In the genomic region with DNA sequence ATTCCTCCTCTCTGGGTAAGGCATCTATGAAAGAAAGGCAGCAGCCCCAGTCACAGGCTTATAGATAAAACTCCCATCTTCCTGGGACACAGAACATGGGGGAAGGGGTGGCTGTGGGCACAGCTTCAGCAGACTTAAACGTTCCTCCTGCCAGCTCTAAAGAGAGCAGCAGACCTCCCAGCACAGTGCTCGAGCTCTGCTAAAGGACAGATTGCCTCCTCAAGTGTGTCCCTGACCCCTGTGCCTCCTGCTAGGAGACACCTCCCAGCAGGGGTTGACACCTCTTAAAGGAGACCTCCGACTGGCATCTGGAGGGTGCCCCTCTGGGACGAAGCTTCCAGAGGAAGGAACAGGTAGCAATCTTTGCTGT, we compare ENCODE assay signal across 10 cellular contexts.
DNase-seq lines count a peak whose midpoint lies in the region; ATAC-seq, FAIRE-seq and TF ChIP-seq lines count a peak whose summit lies in the region.
"Had no signal": no experiment of that assay in that cellular context is flagged by ENCODE, and none has a peak within 500 bp of the region (broad histone marks: within the 10 kb centered on the region; RNA-seq: fewer than 3 reads in every experiment).

No MANE protein-coding gene starts in this region.

- peak overlapping the region; percentile 88 to 95 (median 93) for H3K27ac Mint-ChIP-seq in CD4-positive, CD25-positive, alpha-beta regulatory T cell
- peak overlapping the region; percentile 88 to 94 for H3K27ac Mint-ChIP-seq in T-cell
- H3K27ac Mint-ChIP-seq in naive thymus-derived CD4-positive, alpha-beta T cell, result peak overlapping the region; percentile 80 to 97 (median 91)

- H3K36me3 ChIP-seq in CD4-positive, CD25-positive, alpha-beta regulatory T cell (ENCODE audit: control insufficient read depth, insufficient read depth, low read length), result no peaks in the 10 kb centered on the region
- H3K36me3 ChIP-seq in naive thymus-derived CD4-positive, alpha-beta T cell (ENCODE audit: control insufficient read depth in 2 of 3, insufficient read depth in 3 of 3, low read length in 3 of 3), result no peaks in the 10 kb centered on the region
- H3K36me3 ChIP-seq in colonic mucosa, result no peaks in the 10 kb centered on the region

- peaks cover 0 to 37% (median 5%) of the 10 kb centered on the region in 7 donors for H3K9me3 Mint-ChIP-seq in CD4-positive, CD25-positive, alpha-beta regulatory T cell
- H3K9me3 Mint-ChIP-seq in T-cell, result peaks cover 24 to 31% (median 29%) of the 10 kb centered on the region in 3 donors
- H3K9me3 Mint-ChIP-seq in naive thymus-derived CD4-positive, alpha-beta T cell, result peaks cover 6 to 74% (median 33%) of the 10 kb centered on the region in 11 donors

- H3K27me3 Mint-ChIP-seq in CD4-positive, CD25-positive, alpha-beta regulatory T cell, result no peaks in the 10 kb centered on the region
- peaks cover 0 to 6% of the 10 kb centered on the region in 2 donors for H3K27me3 Mint-ChIP-seq in T-cell
- no peaks in the 10 kb centered on the region for H3K27me3 Mint-ChIP-seq in naive thymus-derived CD4-positive, alpha-beta T cell

- peaks cover 7 to 56% (median 26%) of the 10 kb centered on the region in 4 donors for H3K4me1 Mint-ChIP-seq in CD4-positive, CD25-positive, alpha-beta regulatory T cell
- peaks cover 56 to 67% (median 61%) of the 10 kb centered on the region in 3 donors for H3K4me1 Mint-ChIP-seq in T-cell
- peaks cover 15 to 64% (median 33%) of the 10 kb centered on the region in 7 donors for H3K4me1 Mint-ChIP-seq in naive thymus-derived CD4-positive, alpha-beta T cell

- peaks cover 18% of the 10 kb centered on the region for H3K4me1 ChIP-seq in CD4-positive, CD25-positive, alpha-beta regulatory T cell (ENCODE audit: control insufficient read depth, insufficient read depth, low read length, poor library complexity, severe bottlenecking)
- peaks cover 7 to 12% of the 10 kb centered on the region in 2 donors for H3K4me1 ChIP-seq in naive thymus-derived CD4-positive, alpha-beta T cell (ENCODE audit: control insufficient read depth in 2 of 2, insufficient read depth in 2 of 2, low read length in 2 of 2)
- no peaks in the 10 kb centered on the region for H3K4me1 ChIP-seq in colonic mucosa

- peak overlapping the region in 1 of 2 donors; percentile 19 for H3K9ac ChIP-seq in colonic mucosa (ENCODE audit: low read depth in 2 of 2, low read length in 2 of 2)

- FAIRE-seq in D721Med (lab: Jason Lieb, UNC), result no peak

- H3K27me3 ChIP-seq in CD4-positive, CD25-positive, alpha-beta regulatory T cell (ENCODE audit: control insufficient read depth, insufficient read depth, low read length), result no peaks in the 10 kb centered on the region
- H3K27me3 ChIP-seq in naive thymus-derived CD4-positive, alpha-beta T cell (ENCODE audit: control insufficient read depth in 2 of 2, insufficient read depth in 2 of 2, low read length in 2 of 2), result no peaks in the 10 kb centered on the region
- no peaks in the 10 kb centered on the region for H3K27me3 ChIP-seq in colonic mucosa

- POLR2A ChIA-PET in T-cell (lab: Charles Lee), result no interaction called here
- POLR2A ChIA-PET in naive thymus-derived CD4-positive, alpha-beta T cell (lab: Charles Lee), result interaction anchor here (0.6 to 1.6 kb wide), 7 partner anchors 9 to 288 kb away, joined by 4 to 6 read pairs (median 4); partner anchors contain the start of gene FUNDC1

- TF ChIP-seq CTCF in D721Med (IDR thresholded peaks at IDR 0.05; ENCODE audit: insufficient read depth, missing control alignments) (no peak), colonic mucosa (IDR thresholded peaks at IDR 0.05) (no peak)

- H3K27ac ChIP-seq in CD4-positive, CD25-positive, alpha-beta regulatory T cell (ENCODE audit: insufficient read depth, low read length, poor library complexity, severe bottlenecking), result peak overlapping the region; percentile 60
- H3K27ac ChIP-seq in naive thymus-derived CD4-positive, alpha-beta T cell (ENCODE audit: low read depth, low read length), result peak overlapping the region; percentile 56
- no peak overlapping the region for H3K27ac ChIP-seq in colonic mucosa

- peak overlapping the region; percentile 35 for H3K4me3 ChIP-seq in CD4-positive, CD25-positive, alpha-beta regulatory T cell (ENCODE audit: low read depth, low read length)
- H3K4me3 ChIP-seq in naive thymus-derived CD4-positive, alpha-beta T cell (ENCODE audit: low read length), result peak overlapping the region; percentile 14
- H3K4me3 ChIP-seq in colonic mucosa, result no peak overlapping the region

- CTCF ChIA-PET in T-cell (lab: Charles Lee), result interaction anchor here in 1 of 2 donors (1.6 kb wide), 1 partner anchor 10 kb away, joined by 17 read pairs; no protein-coding TSS in a partner anchor
- CTCF ChIA-PET in naive thymus-derived CD4-positive, alpha-beta T cell (lab: Charles Lee), result interaction anchor here (0.7 to 2.2 kb wide), 3 partner anchors 10 to 291 kb away, joined by 3 to 17 read pairs (median 7); no protein-coding TSS in a partner anchor

- intact Hi-C loops in naive thymus-derived CD4-positive, alpha-beta T cell (cut with micrococcal nuclease), result loop anchor here (1.0 to 10.0 kb wide), 7 partner anchors 8 to 619 kb away; partner anchors contain the start of genes EFHC2 (in 1 of the 2), KDM6A (in 1 of the 2) and MAOA (in 1 of the 2)
- intact Hi-C loops in colonic mucosa (cut with DNase I), result no loop called here

- peaks cover 0 to 2% of the 10 kb centered on the region in 2 experiments for H3K9me3 ChIP-seq in CD4-positive, CD25-positive, alpha-beta regulatory T cell (ENCODE audit: control insufficient read depth in 2 of 2, low read length in 2 of 2)
- H3K9me3 ChIP-seq in naive thymus-derived CD4-positive, alpha-beta T cell (ENCODE audit: control insufficient read depth in 2 of 3, low read length in 3 of 3), result no peaks in the 10 kb centered on the region
- H3K9me3 ChIP-seq in colonic mucosa, result no peaks in the 10 kb centered on the region

- ATAC-seq in CD4-positive, CD25-positive, alpha-beta regulatory T cell (ENCODE audit: low read depth in 2 of 2), result no peak
- ATAC-seq in GM21447 (IDR thresholded peaks at IDR 0.05; ENCODE audit: unreplicated experiment), result peak; percentile 25
- ATAC-seq in T-cell (replicated peaks in 1 of 4), result peak in 3 of 4 experiments; percentile 13 to 64 (median 32)
- ATAC-seq in naive thymus-derived CD4-positive, alpha-beta T cell, result no peak
- ATAC-seq in HG02970 (IDR thresholded peaks at IDR 0.05; ENCODE audit: low FRiP score, unreplicated experiment), result no peak
- ATAC-seq: esophagus mucosa had no signal

- no peak for DNase-seq in CD4-positive, CD25-positive, alpha-beta regulatory T cell
- no peak for DNase-seq in T-cell
- no peak for DNase-seq in naive thymus-derived CD4-positive, alpha-beta T cell
- DNase-seq in D721Med (ENCODE audit: insufficient read length, low spot score), result no peak
- no peak for DNase-seq in midbrain (lab: John Stamatoyannopoulos, UW)
- DNase-seq in colonic mucosa, result no peak
- DNase-seq: SW 1271 had no signal

- peaks cover 10% of the 10 kb centered on the region for H3K36me3 Mint-ChIP-seq in CD4-positive, CD25-positive, alpha-beta regulatory T cell
- peaks cover 35% of the 10 kb centered on the region for H3K36me3 Mint-ChIP-seq in T-cell
- peaks cover 11 to 43% (median 40%) of the 10 kb centered on the region in 5 donors for H3K36me3 Mint-ChIP-seq in naive thymus-derived CD4-positive, alpha-beta T cell

- H3K4me3 Mint-ChIP-seq in CD4-positive, CD25-positive, alpha-beta regulatory T cell, result peak overlapping the region; percentile 55 to 83 (median 74)
- H3K4me3 Mint-ChIP-seq in T-cell, result peak overlapping the region; percentile 41 to 83 (median 60)
- H3K4me3 Mint-ChIP-seq in naive thymus-derived CD4-positive, alpha-beta T cell, result peak overlapping the region; percentile 59 to 84 (median 72)

Comparison
In these comparisons a context has a peak if more than half of its experiments do, and no peak if none do; other contexts are left out.
1. ATAC-seq: peak in GM21447 (single experiment) and T-cell (3 of 4); none in CD4-positive, CD25-positive, alpha-beta regulatory T cell (0 of 2), naive thymus-derived CD4-positive, alpha-beta T cell (single experiment) and HG02970 (single experiment).
2. Peak in every context shown above with its lines, with median percentiles within 50 percentile points of each other: H3K27ac Mint-ChIP-seq and H3K4me3 Mint-ChIP-seq.